ENCODE assay signal across 8 cellular contexts in the genomic region with DNA sequence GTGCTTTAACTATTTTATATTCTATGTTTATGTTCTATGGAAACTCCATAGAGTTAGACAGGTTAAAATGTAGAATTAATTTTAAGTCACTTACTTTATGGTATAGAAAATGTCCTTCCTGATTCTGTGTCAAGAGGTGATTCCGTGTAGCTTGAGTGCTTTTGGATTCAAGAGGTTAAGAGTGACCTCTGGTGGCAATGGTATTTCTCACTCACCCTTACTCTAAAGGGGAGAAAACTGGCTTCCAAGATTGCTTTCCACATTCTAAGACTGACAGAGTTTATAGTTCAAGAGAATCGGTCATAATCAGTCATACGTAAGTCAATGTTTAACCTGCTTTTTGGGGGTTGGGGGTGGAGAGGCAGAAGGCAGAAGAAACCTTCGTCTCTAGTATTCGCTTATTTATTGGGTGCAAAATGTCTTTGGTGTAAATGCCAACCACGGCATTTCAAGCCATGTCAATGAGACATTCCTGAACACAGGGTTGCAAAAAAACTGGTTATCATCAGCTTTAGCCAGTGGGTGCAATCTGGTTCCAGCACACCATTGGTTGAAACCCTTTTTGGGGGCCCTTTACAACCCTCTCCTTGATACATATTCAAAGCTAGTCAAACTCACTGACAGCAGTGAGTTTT.
DNase-seq lines count a peak whose midpoint lies in the region; ATAC-seq, FAIRE-seq and TF ChIP-seq lines count a peak whose summit lies in the region.

No MANE protein-coding gene starts in this region.

- no peak for TF ChIP-seq POLR2A in GM12891 (IDR thresholded peaks at IDR 0.05; ENCODE audit: low read depth, low read length)

- no peaks in the 10 kb centered on the region for H3K36me3 ChIP-seq in brain microvascular endothelial cell (replicated peaks)
- H3K36me3 ChIP-seq in kidney epithelial cell (ENCODE audit: control insufficient read depth, insufficient read depth, low read length): no peaks in the 10 kb centered on the region

- H3K4me3 ChIP-seq in brain microvascular endothelial cell (ENCODE audit: low read depth, low read length) (no peak overlapping the region), kidney epithelial cell (ENCODE audit: low read depth, low read length) (no peak overlapping the region)

- TF ChIP-seq CTCF in brain microvascular endothelial cell (IDR thresholded peaks at IDR 0.05; ENCODE audit: low read depth, low read length, missing control alignments) (peak; percentile 71), kidney epithelial cell (IDR thresholded peaks at IDR 0.05; ENCODE audit: insufficient read depth, low read length, poor library complexity, severe bottlenecking) (peak; percentile 68)

- DNase-seq in 8988T (peak; percentile 27), GM12891 (ENCODE audit: insufficient read length, low spot score) (peak; percentile 8), NCI-H2227 (lab: John Stamatoyannopoulos, UW; ENCODE audit: unreplicated experiment) (peak; percentile 57), brain microvascular endothelial cell (peak; percentile 52), kidney epithelial cell (ENCODE audit: low read depth) (peak; percentile 25), ureter (ENCODE audit: low spot score) (peak; percentile 49), posterior cingulate gyrus (no peak)

- H3K27me3 ChIP-seq in brain microvascular endothelial cell (replicated peaks) (no peaks in the 10 kb centered on the region), kidney epithelial cell (ENCODE audit: control insufficient read depth, insufficient read depth, low read length) (no peaks in the 10 kb centered on the region)

- H3K27ac ChIP-seq in brain microvascular endothelial cell: no peak overlapping the region

- peak; percentile 69 for ATAC-seq in HG02981 (IDR thresholded peaks at IDR 0.05; ENCODE audit: unreplicated experiment)

- intact Hi-C loops in posterior cingulate gyrus (cut with DNase I): loop anchor here (2.0 to 10.0 kb wide), 3 partner anchors 142 to 311 kb away; a partner anchor contains a TSS

- peak; percentile 71 for FAIRE-seq in GM12891 (lab: Jason Lieb, UNC)

- in situ Hi-C loops in brain microvascular endothelial cell (cut with HindIII; ENCODE audit: low pct_ligation_motif_present, low sequenced_read_pairs): loop anchor here (25.0 kb wide), 1 partner anchor 296 kb away; no protein-coding TSS in a partner anchor

TF ChIP-seq in GM12891, 5 proteins besides CTCF, POLR2A, EP300 and RAD21:
- TF ChIP-seq PAX5 (IDR thresholded peaks at IDR 0.05; ENCODE audit: insufficient read depth, low read length, severe bottlenecking) (no peak), POU2F2 (IDR thresholded peaks at IDR 0.05; ENCODE audit: low read depth, low read length) (no peak), TAF1 (IDR thresholded peaks at IDR 0.05; ENCODE audit: low read depth, low read length) (no peak), SPI1 (IDR thresholded peaks at IDR 0.05; ENCODE audit: low read depth, low read length) (no peak), POLR2AphosphoS5 (IDR thresholded peaks at IDR 0.05; ENCODE audit: low read depth, low read length) (no peak)

Comparison
In these comparisons a context has a peak if more than half of its experiments do, and no peak if none do; other contexts are left out.
1. DNase-seq: peak in 8988T (single experiment), GM12891 (single experiment), NCI-H2227 (single experiment), brain microvascular endothelial cell (single experiment), kidney epithelial cell (single experiment) and ureter (single experiment); none in posterior cingulate gyrus (0 of 10).